22 cellular contexts compared by ENCODE assay signal in genomic region chr9:127096208-127096607, GRCh38. TPM values are rescaled to one million over a fixed set of nuclear protein-coding genes. Genes with fewer than 3 reads are reported as not detected.
DNase-seq lines count a peak whose midpoint lies in the region; ATAC-seq and TF ChIP-seq lines count a peak whose summit lies in the region.
"Had no signal": no experiment of that assay in that cellular context is flagged by ENCODE, and none has a peak within 500 bp of the region (broad histone marks: within the 10 kb centered on the region; RNA-seq: fewer than 3 reads in every experiment).

No MANE protein-coding gene starts in this region.

- no peak overlapping the region for H3K9ac ChIP-seq in SK-N-SH

- 63 to 64% methylated on average over 13 of the region's 13 CpGs for WGBS in tibial nerve, 2 donors
- WGBS in SK-N-SH (ENCODE audit: low lambda C conversion rate): 94% methylated on average over 13 of the region's 13 CpGs

- H3K27ac ChIP-seq in right atrium auricular region: no peak overlapping the region
- peak overlapping the region in 3 of 4 donors; percentile 45 to 79 (median 66) for H3K27ac ChIP-seq in tibial nerve
- H3K27ac ChIP-seq in SK-N-SH (ENCODE audit: low read depth in 2 of 2, low read length in 1 of 2): no peak overlapping the region
- H3K27ac ChIP-seq: 22Rv1, transverse colon had no signal

- no peaks in the 10 kb centered on the region for H4K20me1 ChIP-seq in SK-N-SH (ENCODE audit: insufficient read depth)

- H3K27me3 ChIP-seq in right atrium auricular region (no peaks in the 10 kb centered on the region), tibial nerve (no peaks in the 10 kb centered on the region), SK-N-SH (ENCODE audit: insufficient read depth) (no peaks in the 10 kb centered on the region)
- H3K27me3 ChIP-seq: breast epithelium, transverse colon had no signal

- no peak overlapping the region for H3K4me2 ChIP-seq in SK-N-SH

- H3K4me1 ChIP-seq in right atrium auricular region (peaks cover 0 to 29% of the 10 kb centered on the region in 2 donors), tibial nerve (peaks cover 0 to 48% (median 2%) of the 10 kb centered on the region in 4 donors), SK-N-SH (ENCODE audit: control insufficient read depth in 1 of 2, insufficient read depth in 2 of 2, low read depth in 1 of 2, low read length in 1 of 2) (peaks cover 0 to 4% of the 10 kb centered on the region in 2 experiments; a peak in 1 of 4 replicates)
- H3K4me1 ChIP-seq: breast epithelium had no signal

- H3F3A ChIP-seq in SK-N-SH (replicated peaks; ENCODE audit: insufficient read depth): no peaks in the 10 kb centered on the region

- ATAC-seq in Right ventricle myocardium inferior: peak; percentile 29
- ATAC-seq: activated CD8-positive, alpha-beta memory T cell treated with anti-CD3 and anti-CD28 coated beads, Interleukin-2, amount 10 ng/mL, durations not matched to agents 7 days and 5 days; activated T-cell treated with anti-CD3 and anti-CD28 coated beads, Interleukin-2, amount 50 U/mL, for 72 hours; T-helper 17 cell had no signal

- CTCF ChIA-PET in SK-N-SH (lab: Yijun Ruan, JAX): no interaction called here

- no peak overlapping the region for H2AFZ ChIP-seq in SK-N-SH (ENCODE audit: low read depth)

- no peak for TF ChIP-seq RAD21 in SK-N-SH (IDR thresholded peaks at IDR 0.05; ENCODE audit: low read length)

- TF ChIP-seq CTCF in right atrium auricular region (IDR thresholded peaks at IDR 0.05) (no peak), fibroblast of mammary gland (conservative IDR thresholded peaks at IDR 0.05; ENCODE audit: control insufficient read depth, insufficient read depth, low read depth, low read length) (no peak), tibial nerve (IDR thresholded peaks at IDR 0.05) (no peak), SK-N-SH (IDR thresholded peaks at IDR 0.05) (no peak)

- TF ChIP-seq POLR2A in tibial nerve (IDR thresholded peaks at IDR 0.05): no peak

- peaks cover 25% of the 10 kb centered on the region for H3K36me3 ChIP-seq in right atrium auricular region
- H3K36me3 ChIP-seq in tibial nerve: peaks cover 0 to 25% (median 0%) of the 10 kb centered on the region in 3 donors
- H3K36me3 ChIP-seq in SK-N-SH (replicated peaks in 1 of 2; ENCODE audit: control insufficient read depth in 1 of 2, insufficient read depth in 2 of 2, low read length in 1 of 2): peaks cover 0 to 8% of the 10 kb centered on the region in 2 experiments
- H3K36me3 ChIP-seq: breast epithelium, transverse colon had no signal

- no peak overlapping the region for H3K4me3 ChIP-seq in right atrium auricular region
- H3K4me3 ChIP-seq in fibroblast of mammary gland (ENCODE audit: control insufficient read depth, low read depth, low read length): no peak overlapping the region
- no peak overlapping the region for H3K4me3 ChIP-seq in tibial nerve
- H3K4me3 ChIP-seq in SK-N-SH (ENCODE audit: low read depth in 2 of 2, low read length in 1 of 2): no peak overlapping the region
- H3K4me3 ChIP-seq: breast epithelium, transverse colon had no signal

- no peaks in the 10 kb centered on the region for H3K9me2 ChIP-seq in SK-N-SH

- H3K9me3 ChIP-seq in right atrium auricular region: no peaks in the 10 kb centered on the region
- H3K9me3 ChIP-seq in tibial nerve: no peaks in the 10 kb centered on the region
- H3K9me3 ChIP-seq in SK-N-SH: no peaks in the 10 kb centered on the region
- H3K9me3 ChIP-seq: breast epithelium, transverse colon had no signal

- TF ChIP-seq EP300 in tibial nerve (IDR thresholded peaks at IDR 0.05) (peak in 1 of 2 donors; percentile 21), SK-N-SH (IDR thresholded peaks at IDR 0.05; ENCODE audit: borderline replicate concordance in 1 of 2, low read depth in 1 of 2, low read length in 1 of 2) (no peak)

- H3K79me2 ChIP-seq in SK-N-SH (ENCODE audit: insufficient read depth): no peaks in the 10 kb centered on the region

- DNase-seq in Right ventricle myocardium inferior (ENCODE audit: missing footprints) (no peak), right atrium auricular region (ENCODE audit: low spot score) (no peak), fibroblast of mammary gland (ENCODE audit: low read depth) (peak; percentile 53), occipital lobe (lab: John Stamatoyannopoulos, UW) (peak; percentile 65), tibial nerve (ENCODE audit: low spot score in 2 of 2) (no peak), SK-N-SH (no peak), NCI-H2171 (lab: John Stamatoyannopoulos, UW) (no peak), SW480 (ENCODE audit: low spot score) (no peak)
- DNase-seq: activated CD4-positive, alpha-beta T cell treated with anti-CD3 and anti-CD28 coated beads for 48 hours; activated CD8-positive, alpha-beta memory T cell treated with anti-CD3 and anti-CD28 coated beads, Interleukin-2, amount 10 ng/mL, durations not matched to agents 7 days and 5 days; activated naive CD4-positive, alpha-beta T cell treated with Interleukin-2 at 50 U/mL for 16 hours; activated T-cell treated with anti-CD3 and anti-CD28 coated beads, Interleukin-2, amount 50 U/mL, for 72 hours; CD8-positive, alpha-beta memory T cell; cortex of kidney; KBM-7; NCI-H1694; stimulated activated CD4-positive, alpha-beta T cell treated with anti-CD3 and anti-CD28 coated beads, Interleukin-4, amount 100 ng/mL, for 4 hours; stimulated activated naive CD4-positive, alpha-beta T cell treated with Interleukin-2 at 50 U/mL for 16 hours; T-helper 17 cell; transverse colon had no signal

- intact Hi-C loops in Right ventricle myocardium inferior (cut with DNase I): no loop called here

- POLR2A ChIA-PET in SK-N-SH (lab: Yijun Ruan, JAX): no interaction called here

TF ChIP-seq in SK-N-SH, 30 proteins besides CTCF, POLR2A, EP300 and RAD21:
- TF ChIP-seq POLR2AphosphoS5 (IDR thresholded peaks at IDR 0.05; ENCODE audit: low read depth, low read length): no peak
- TF ChIP-seq MXI1 (IDR thresholded peaks at IDR 0.05; ENCODE audit: low read depth, low read length): no peak
- no peak for TF ChIP-seq USF1 (IDR thresholded peaks at IDR 0.05; ENCODE audit: borderline replicate concordance, low read depth)
- TF ChIP-seq GABPA (IDR thresholded peaks at IDR 0.05; ENCODE audit: low read depth): no peak
- no peak for TF ChIP-seq RXRA (IDR thresholded peaks at IDR 0.05; ENCODE audit: borderline replicate concordance, low read depth)
- no peak for TF ChIP-seq FOSL2 (IDR thresholded peaks at IDR 0.05; ENCODE audit: borderline replicate concordance, low read depth)
- no peak for TF ChIP-seq REST (IDR thresholded peaks at IDR 0.05; ENCODE audit: low read depth, low read length)
- no peak for TF ChIP-seq TAF1 (IDR thresholded peaks at IDR 0.05; ENCODE audit: borderline replicate concordance, low read depth, low read length)
- no peak for TF ChIP-seq FOXM1 (IDR thresholded peaks at IDR 0.05; ENCODE audit: low read depth)
- no peak for TF ChIP-seq ELF1 (IDR thresholded peaks at IDR 0.05)

RNA-seq across cellular contexts. Expression of gene ANGPTL2, which starts 26.2 kb away (rescaled TPM):
- total RNA-seq in Right ventricle myocardium inferior (37.1 TPM), right atrium auricular region (10 to 100 TPM; 42.8 to 55.8 TPM), occipital lobe (2.7 TPM), tibial nerve (10 to 100 TPM; 34.5 to 64.1 (median 47.1) TPM)
- polyA plus RNA-seq in SK-N-SH (2012; rRNA removed): 11.0 and 12.3 TPM in 2 replicates
- 8.0 and 9.4 TPM in 2 replicates for polyA plus RNA-seq in SK-N-SH (2012; cell fraction: cytosol; rRNA removed)
- polyA plus RNA-seq in SK-N-SH (2012; cell fraction: nucleus; rRNA removed): 7.5 and 10.3 TPM in 2 replicates
- total RNA-seq: activated CD8-positive, alpha-beta memory T cell treated with anti-CD3 and anti-CD28 coated beads, Interleukin-2, amount 10 ng/mL, durations not matched to agents 7 days and 5 days; activated T-cell treated with anti-CD3 and anti-CD28 coated beads, Interleukin-2, amount 50 U/mL, for 72 hours; CD8-positive, alpha-beta memory T cell had no signal
- polyA plus RNA-seq: CD8-positive, alpha-beta memory T cell had no signal

Comparison
In these comparisons a context has a peak if more than half of its experiments do, and no peak if none do; other contexts are left out.
1. DNase-seq: peak in fibroblast of mammary gland (single experiment) and occipital lobe (single experiment); none in Right ventricle myocardium inferior (single experiment), right atrium auricular region (single experiment), tibial nerve (0 of 2), SK-N-SH (single experiment), NCI-H2171 (single experiment) and SW480 (single experiment).
2. H3K27ac ChIP-seq: peak in tibial nerve (3 of 4); none in right atrium auricular region (0 of 2) and SK-N-SH (0 of 2).